13 cellular contexts compared by ENCODE assay signal in the genomic region with DNA sequence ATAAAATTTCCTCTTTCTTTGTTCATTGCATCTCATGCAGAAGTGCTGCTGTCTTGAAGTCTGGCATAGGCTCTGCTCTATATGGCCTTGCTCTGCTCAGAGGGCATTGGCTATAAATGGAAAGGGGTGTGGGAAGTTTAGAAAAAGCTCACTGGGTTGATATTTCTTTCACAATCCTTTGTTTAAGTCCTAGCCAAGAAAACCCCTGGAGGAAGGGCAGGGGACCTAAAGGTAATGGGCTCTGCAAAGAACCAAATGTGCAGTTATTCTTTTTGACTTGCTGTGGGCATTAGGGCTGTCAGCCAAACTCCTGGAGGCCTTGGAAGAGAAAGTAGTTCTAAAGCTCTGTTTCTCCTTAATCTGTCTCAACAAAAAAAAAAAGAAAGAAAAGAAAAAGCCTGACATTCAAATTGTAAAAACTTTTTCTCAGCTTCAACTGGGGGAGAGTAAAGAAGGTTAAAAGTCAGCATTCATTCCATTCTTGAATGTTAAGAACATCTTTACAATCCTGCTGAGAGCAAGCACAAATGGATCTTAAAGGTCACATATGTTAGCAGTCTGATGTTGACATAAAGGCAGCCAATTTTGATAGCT.
DNase-seq lines count a peak whose midpoint lies in the region; ATAC-seq and TF ChIP-seq lines count a peak whose summit lies in the region.
"Had no signal": no experiment of that assay in that cellular context is flagged by ENCODE, and none has a peak within 500 bp of the region (broad histone marks: within the 10 kb centered on the region; RNA-seq: fewer than 3 reads in every experiment).

No MANE protein-coding gene starts in this region.

- no peaks in the 10 kb centered on the region for H3K27me3 ChIP-seq in stomach smooth muscle (ENCODE audit: control insufficient read depth in 1 of 2, insufficient read depth in 2 of 2, low read length in 2 of 2)

- peaks cover 33% of the 10 kb centered on the region for H3K4me1 Mint-ChIP-seq in HFFc6 (ENCODE audit: low read depth)
- H3K4me1 Mint-ChIP-seq: T-helper 17 cell had no signal

- no peak overlapping the region for H3K9ac ChIP-seq in stomach smooth muscle (ENCODE audit: low read length in 2 of 2)

- peak overlapping the region; percentile 85 for H3K27ac Mint-ChIP-seq in HFFc6
- H3K27ac Mint-ChIP-seq: activated CD8-positive, alpha-beta T cell treated with anti-CD3 and anti-CD28 coated beads for 36 hours; activated naive CD4-positive, alpha-beta T cell treated with anti-CD3 and anti-CD28 coated beads for 36 hours; T-helper 17 cell had no signal

- H3K27ac ChIP-seq in stomach smooth muscle (ENCODE audit: low read length) = peak overlapping the region; percentile 26

- no peaks in the 10 kb centered on the region for H3K36me3 Mint-ChIP-seq in HFFc6 (ENCODE audit: low read depth)

- in situ Hi-C loops in astrocyte of the spinal cord (cut with HindIII; ENCODE audit: low sequenced_read_pairs) = no loop called here

- DNase-seq in HFFc6 (no peak), astrocyte of the spinal cord (ENCODE audit: low read depth, low spot score) (peak; percentile 95), medulla oblongata (ENCODE audit: extremely low spot score) (peak; percentile 15)
- no peak for DNase-seq in activated CD4-positive, alpha-beta T cell treated with anti-CD3 and anti-CD28 coated beads, Interleukin-2, amount 50 U/mL, for 1 hour
- no peak for DNase-seq in NK-92 treated with Interleukin-12 subunit alpha and Interleukin-12 subunit beta, amount 100 ng/mL, for 24 hours (lab: John Stamatoyannopoulos, UW)
- no peak for DNase-seq in activated CD8-positive, alpha-beta memory T cell treated with anti-CD3 and anti-CD28 coated beads for 24 hours
- DNase-seq: activated CD8-positive, alpha-beta T cell treated with anti-CD3 and anti-CD28 coated beads for 36 hours; activated naive CD4-positive, alpha-beta T cell treated with anti-CD3 and anti-CD28 coated beads for 36 hours; Calu3; stimulated activated CD4-positive, alpha-beta T cell treated with anti-CD3 and anti-CD28 coated beads, Interleukin-15, amount 100 ng/mL, for 24 hours; T-helper 17 cell had no signal

- no peak for TF ChIP-seq CTCF in HFFc6 (IDR thresholded peaks at IDR 0.05)
- TF ChIP-seq CTCF in astrocyte of the spinal cord (IDR thresholded peaks at IDR 0.05; ENCODE audit: low read depth, low read length) = no peak

- peak overlapping the region; percentile 61; the same call in 1 of the 2 replicates for H3K4me3 Mint-ChIP-seq in HFFc6
- H3K4me3 Mint-ChIP-seq: activated CD8-positive, alpha-beta T cell treated with anti-CD3 and anti-CD28 coated beads for 36 hours; activated naive CD4-positive, alpha-beta T cell treated with anti-CD3 and anti-CD28 coated beads for 36 hours; T-helper 17 cell had no signal

- H3K27me3 Mint-ChIP-seq in HFFc6 (ENCODE audit: insufficient read depth) = no peaks in the 10 kb centered on the region; the same call in 1 of the 2 replicates
- H3K27me3 Mint-ChIP-seq: activated CD8-positive, alpha-beta T cell treated with anti-CD3 and anti-CD28 coated beads for 36 hours; T-helper 17 cell had no signal

- H3K4me3 ChIP-seq in astrocyte of the spinal cord (ENCODE audit: low read depth, low read length) (no peak overlapping the region), stomach smooth muscle (ENCODE audit: low read length in 2 of 2) (no peak overlapping the region)

- no peak for ATAC-seq in GM21717 (IDR thresholded peaks at IDR 0.05; ENCODE audit: unreplicated experiment)
- ATAC-seq: activated CD8-positive, alpha-beta T cell treated with anti-CD3 and anti-CD28 coated beads for 36 hours; T-helper 17 cell had no signal

- H3K36me3 ChIP-seq in stomach smooth muscle (ENCODE audit: control insufficient read depth in 2 of 2, insufficient read depth in 2 of 2, low read length in 2 of 2) = no peaks in the 10 kb centered on the region

- peaks cover 15% of the 10 kb centered on the region for H3K4me1 ChIP-seq in stomach smooth muscle (ENCODE audit: control insufficient read depth, insufficient read depth, low read length)

- no peaks in the 10 kb centered on the region for H3K9me3 Mint-ChIP-seq in HFFc6
- H3K9me3 Mint-ChIP-seq: activated CD8-positive, alpha-beta T cell treated with anti-CD3 and anti-CD28 coated beads for 36 hours; activated naive CD4-positive, alpha-beta T cell treated with anti-CD3 and anti-CD28 coated beads for 36 hours had no signal

- no peaks in the 10 kb centered on the region for H3K9me3 ChIP-seq in stomach smooth muscle (ENCODE audit: control insufficient read depth in 2 of 2, low read length in 2 of 2)

Comparison
In these comparisons a context has a peak if more than half of its experiments do, and no peak if none do; other contexts are left out.
1. DNase-seq: peak in astrocyte of the spinal cord (single experiment) and medulla oblongata (single experiment); none in HFFc6 (single experiment), activated CD4-positive, alpha-beta T cell treated with anti-CD3 and anti-CD28 coated beads, Interleukin-2, amount 50 U/mL, for 1 hour (single experiment), NK-92 treated with Interleukin-12 subunit alpha and Interleukin-12 subunit beta, amount 100 ng/mL, for 24 hours (single experiment) and activated CD8-positive, alpha-beta memory T cell treated with anti-CD3 and anti-CD28 coated beads for 24 hours (single experiment).